8 cellular contexts compared by ENCODE assay signal in genomic region chr6:27178001-27178730, GRCh38.
DNase-seq lines count a peak whose midpoint lies in the region; ATAC-seq and TF ChIP-seq lines count a peak whose summit lies in the region.

No MANE protein-coding gene starts in this region.

- no peaks in the 10 kb centered on the region for H3K9me3 ChIP-seq in esophagus muscularis mucosa
- H3K9me3 ChIP-seq in upper lobe of left lung, result no peaks in the 10 kb centered on the region

- peak overlapping the region; percentile 66 for H2AFZ ChIP-seq in ACC112 (ENCODE audit: low read length, unreplicated experiment)

- ATAC-seq in HG02852 (IDR thresholded peaks at IDR 0.05; ENCODE audit: unreplicated experiment) (peak; percentile 43), upper lobe of left lung (ENCODE audit: low FRiP score in 2 of 2) (peak; percentile 82 to 90)
- ATAC-seq in activated CD8-positive, alpha-beta T cell treated with anti-CD3 and anti-CD28 coated beads for 36 hours, result peak; percentile 71

- 3% methylated on average over 28 of the region's 30 CpGs for WGBS in esophagus muscularis mucosa
- 6 to 9% methylated on average over 13 to 30 of the region's 30 CpGs for WGBS in upper lobe of left lung, 2 donors

- CTCF ChIA-PET in activated CD8-positive, alpha-beta T cell treated with anti-CD3 and anti-CD28 coated beads for 36 hours (lab: Charles Lee), result interaction anchor here (0.9 to 3.8 kb wide), 14 partner anchors 9 to 694 kb away, joined by 3 to 19 read pairs (median 3); a partner anchor contains a TSS

- peak overlapping the region; percentile 95 for H3K4me3 ChIP-seq in ACC112 (ENCODE audit: low read depth, low read length)
- H3K4me3 ChIP-seq in esophagus muscularis mucosa, result peak overlapping the region; percentile 70 to 92 (median 78)
- H3K4me3 ChIP-seq in upper lobe of left lung, result peak overlapping the region; percentile 70 to 94 (median 89)

- intact Hi-C loops in activated CD8-positive, alpha-beta T cell treated with anti-CD3 and anti-CD28 coated beads for 36 hours (cut with micrococcal nuclease), result loop anchor here (10.0 kb wide), 1 partner anchor 427 kb away; no protein-coding TSS in a partner anchor
- intact Hi-C loops in esophagus muscularis mucosa (cut with DNase I), result loop anchor here (5.0 kb wide), 2 partner anchors 46 to 294 kb away; partner anchors contain the start of gene ZNF184

- H3K9me3 Mint-ChIP-seq in activated CD8-positive, alpha-beta T cell treated with anti-CD3 and anti-CD28 coated beads for 36 hours, result no peaks in the 10 kb centered on the region

- H3K4me3 Mint-ChIP-seq in activated CD8-positive, alpha-beta T cell treated with anti-CD3 and anti-CD28 coated beads for 36 hours, result peak overlapping the region; percentile 94

- H3K27ac Mint-ChIP-seq in activated CD8-positive, alpha-beta T cell treated with anti-CD3 and anti-CD28 coated beads for 36 hours, result peak overlapping the region; percentile 87

- H3K27ac ChIP-seq in ACC112 (ENCODE audit: low read depth, low read length), result peak overlapping the region; percentile 55
- H3K27ac ChIP-seq in esophagus muscularis mucosa (replicated peaks in 1 of 4), result peak overlapping the region; percentile 66 to 85 (median 83)
- peak overlapping the region; percentile 48 to 92 (median 84) for H3K27ac ChIP-seq in upper lobe of left lung

- H3K79me2 ChIP-seq in ACC112 (ENCODE audit: control insufficient read depth, insufficient read depth, low read length, unreplicated experiment), result no peaks in the 10 kb centered on the region

- H3K4me1 Mint-ChIP-seq in activated CD8-positive, alpha-beta T cell treated with anti-CD3 and anti-CD28 coated beads for 36 hours (ENCODE audit: low read depth), result peaks cover 3% of the 10 kb centered on the region

- TF ChIP-seq EP300 in esophagus muscularis mucosa (IDR thresholded peaks at IDR 0.05) (no peak), upper lobe of left lung (IDR thresholded peaks at IDR 0.05) (no peak)

- no peaks in the 10 kb centered on the region for H3K36me3 ChIP-seq in ACC112 (ENCODE audit: insufficient read depth, low read length)
- H3K36me3 ChIP-seq in esophagus muscularis mucosa, result no peaks in the 10 kb centered on the region
- no peaks in the 10 kb centered on the region for H3K36me3 ChIP-seq in upper lobe of left lung

- in situ Hi-C loops in GM13976 (cut with MboI; ENCODE audit: low sequenced_read_pairs, unreplicated experiment), result loop anchor here (25.0 kb wide), 1 partner anchor 334 kb away; no protein-coding TSS in a partner anchor

- DNase-seq in GM13976 (ENCODE audit: low spot score), result peak; percentile 27
- peak; percentile 75 for DNase-seq in NCI-H345 (lab: John Stamatoyannopoulos, UW)
- peak; percentile 75 for DNase-seq in activated CD8-positive, alpha-beta T cell treated with anti-CD3 and anti-CD28 coated beads for 36 hours
- DNase-seq in esophagus muscularis mucosa (ENCODE audit: extremely low spot score), result no peak
- peak; percentile 84 for DNase-seq in myocyte (ENCODE audit: low read depth)
- DNase-seq in upper lobe of left lung, result peak in 1 of 2 donors; percentile 56

- no peaks in the 10 kb centered on the region for H3K4me1 ChIP-seq in ACC112 (ENCODE audit: control insufficient read depth, insufficient read depth, low read length, unreplicated experiment)
- H3K4me1 ChIP-seq in esophagus muscularis mucosa, result peaks cover 6 to 16% (median 14%) of the 10 kb centered on the region in 4 donors
- H3K4me1 ChIP-seq in upper lobe of left lung, result peaks cover 0 to 14% (median 8%) of the 10 kb centered on the region in 4 donors

- no peak for TF ChIP-seq CTCF in GM13976 (IDR thresholded peaks at IDR 0.05; ENCODE audit: borderline replicate concordance, control extremely low read depth, extremely low read depth, insufficient read depth, missing control alignments)
- no peak for TF ChIP-seq CTCF in activated CD8-positive, alpha-beta T cell treated with anti-CD3 and anti-CD28 coated beads for 36 hours (IDR thresholded peaks at IDR 0.05)
- TF ChIP-seq CTCF in esophagus muscularis mucosa (IDR thresholded peaks at IDR 0.05), result peak in 1 of 3 experiments; percentile 3
- TF ChIP-seq CTCF in upper lobe of left lung (IDR thresholded peaks at IDR 0.05), result peak in 1 of 6 experiments; percentile 4

- H3K27me3 ChIP-seq in ACC112 (ENCODE audit: insufficient read depth, low read length) (peaks cover 13% of the 10 kb centered on the region), esophagus muscularis mucosa (peaks cover 0 to 7% (median 0%) of the 10 kb centered on the region in 4 donors), upper lobe of left lung (no peaks in the 10 kb centered on the region)

- peaks cover 2% of the 10 kb centered on the region for H3K27me3 Mint-ChIP-seq in activated CD8-positive, alpha-beta T cell treated with anti-CD3 and anti-CD28 coated beads for 36 hours

- TF ChIP-seq POLR2A in esophagus muscularis mucosa (IDR thresholded peaks at IDR 0.05; ENCODE audit: low read depth) (no peak), upper lobe of left lung (IDR thresholded peaks at IDR 0.05) (peak in 1 of 4 donors; percentile 57)

- POLR2A ChIA-PET in activated CD8-positive, alpha-beta T cell treated with anti-CD3 and anti-CD28 coated beads for 36 hours (lab: Charles Lee), result interaction anchor here (0.8 to 2.0 kb wide), 8 partner anchors 10 to 301 kb away, joined by 3 to 9 read pairs (median 4); partner anchors contain the start of gene ZNF184

- no peaks in the 10 kb centered on the region for H3K36me3 Mint-ChIP-seq in activated CD8-positive, alpha-beta T cell treated with anti-CD3 and anti-CD28 coated beads for 36 hours (ENCODE audit: low read depth)
